In the genomic region with DNA sequence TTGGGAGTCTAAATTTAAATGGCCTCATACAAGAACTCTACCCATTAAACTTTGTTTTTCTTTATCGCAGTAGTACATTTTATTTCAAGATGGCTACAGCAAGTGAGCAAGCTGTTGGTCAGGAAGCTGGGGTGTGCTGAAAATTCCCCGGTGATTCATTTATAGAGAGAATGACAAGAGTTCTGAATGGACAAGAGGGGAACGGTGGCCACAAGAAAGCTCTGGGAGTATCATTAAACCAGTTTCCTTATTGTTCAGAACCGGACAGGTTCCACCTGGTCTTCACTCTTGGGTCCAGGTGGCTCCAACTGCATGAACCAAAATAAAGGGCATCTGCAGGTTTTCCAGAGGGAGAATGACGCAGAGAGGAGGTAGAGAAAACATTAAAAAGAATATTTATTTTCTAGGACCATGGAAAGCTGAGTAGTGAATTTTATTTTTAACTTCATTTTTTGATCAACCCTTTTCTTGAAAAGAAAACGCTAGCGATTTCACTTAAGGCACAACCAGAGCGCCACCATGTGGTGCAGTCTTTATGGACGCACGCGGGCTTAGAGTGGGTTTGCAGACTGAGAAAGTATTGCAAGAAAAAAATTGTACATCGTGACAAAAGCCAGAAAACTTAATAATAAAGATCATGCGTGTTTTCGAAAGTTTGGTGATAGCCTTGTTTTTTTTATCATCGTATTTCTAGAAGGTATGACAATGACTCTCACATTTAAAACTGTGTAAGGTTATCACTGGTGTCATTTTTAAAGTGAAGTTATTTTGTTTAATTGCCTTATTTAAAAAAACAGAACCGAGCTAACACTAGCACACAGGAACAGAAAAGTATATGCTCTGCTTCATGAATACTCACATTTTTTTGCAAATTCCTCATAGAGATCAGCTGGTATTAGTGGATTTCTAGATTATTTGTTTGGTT, we compare ENCODE assay signal across 1 cellular context.
TF ChIP-seq lines count a peak whose summit lies in the region.

No MANE protein-coding gene starts in this region.

TF ChIP-seq in Ishikawa, 13 proteins besides CTCF, POLR2A, EP300 and RAD21 (continued from another document):
- no peak for TF ChIP-seq REST (IDR thresholded peaks at IDR 0.05; ENCODE audit: low read depth)
- no peak for TF ChIP-seq ZBTB7A (IDR thresholded peaks at IDR 0.05; ENCODE audit: low read depth)
- TF ChIP-seq CREB1 (IDR thresholded peaks at IDR 0.05; ENCODE audit: low read depth), result no peak
- no peak for TF ChIP-seq NFIC (IDR thresholded peaks at IDR 0.05)
- no peak for TF ChIP-seq YY1 (IDR thresholded peaks at IDR 0.05; ENCODE audit: low read depth)
- no peak for TF ChIP-seq EGR1 (IDR thresholded peaks at IDR 0.05)
- TF ChIP-seq, protein P1, sequence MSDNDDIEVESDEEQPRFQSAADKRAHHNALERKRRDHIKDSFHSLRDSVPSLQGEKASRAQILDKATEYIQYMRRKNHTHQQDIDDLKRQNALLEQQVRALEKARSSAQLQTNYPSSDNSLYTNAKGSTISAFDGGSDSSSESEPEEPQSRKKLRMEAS (IDR thresholded peaks at IDR 0.05), result no peak
- no peak for TF ChIP-seq TEAD4 (IDR thresholded peaks at IDR 0.05)
- no peak for TF ChIP-seq CEBPB (IDR thresholded peaks at IDR 0.05)
- no peak for TF ChIP-seq TCF12 (IDR thresholded peaks at IDR 0.05; ENCODE audit: low read depth)
- TF ChIP-seq TAF1 (IDR thresholded peaks at IDR 0.05; ENCODE audit: low read depth), result no peak
- no peak for TF ChIP-seq USF1 (IDR thresholded peaks at IDR 0.05)
